Comparison of ENCODE assay signal across 2 cellular contexts in the genomic region with DNA sequence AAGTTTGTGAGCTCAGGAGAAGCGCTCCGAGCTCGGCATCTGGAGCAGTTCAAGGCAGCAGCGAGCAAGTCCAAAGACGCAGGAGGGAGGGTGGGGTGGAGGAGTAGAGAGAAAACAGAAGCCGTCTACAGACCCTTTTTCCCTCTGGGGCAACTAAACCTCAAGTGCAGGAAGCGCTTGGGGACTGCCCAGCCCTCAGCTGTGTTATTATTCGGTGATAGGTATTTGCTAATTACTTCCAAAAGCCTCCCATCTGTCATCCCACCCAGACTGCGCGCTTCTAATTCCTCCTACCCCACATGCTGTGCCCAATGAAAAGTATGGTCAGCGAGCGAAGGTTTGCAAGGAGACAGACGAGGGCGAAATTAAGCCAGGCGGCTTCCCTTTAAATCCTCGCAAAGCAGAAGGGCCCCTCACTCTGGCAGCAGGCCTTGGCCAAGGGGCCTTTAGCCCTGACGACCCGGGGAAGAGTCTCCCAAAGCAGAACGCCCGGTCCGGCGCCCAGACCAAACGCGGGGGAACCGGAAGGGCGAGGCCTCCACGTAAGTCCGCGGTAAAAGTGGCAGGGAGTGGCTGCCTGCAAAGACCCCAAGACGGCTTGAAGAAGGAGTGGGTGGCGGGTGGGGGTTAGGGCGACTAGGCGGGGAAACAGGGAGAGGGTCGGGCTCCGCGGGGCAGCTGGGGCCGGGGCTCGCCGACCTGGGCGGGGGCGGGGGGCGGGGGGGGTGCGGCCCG.
TF ChIP-seq lines count a peak whose summit lies in the region.

No MANE protein-coding gene starts in this region.

TF ChIP-seq in IMR-90, 13 proteins besides CTCF, POLR2A, EP300 and RAD21:
- TF ChIP-seq SMC3 (IDR thresholded peaks at IDR 0.05; ENCODE audit: low read depth, low read length): no peak
- no peak for TF ChIP-seq ELK1 (IDR thresholded peaks at IDR 0.05; ENCODE audit: borderline replicate concordance, low read depth, low read length)
- no peak for TF ChIP-seq RCOR1 (IDR thresholded peaks at IDR 0.05; ENCODE audit: insufficient replicate concordance, low read length)
- TF ChIP-seq BHLHE40 (IDR thresholded peaks at IDR 0.05; ENCODE audit: low read depth, low read length): no peak
- TF ChIP-seq MXI1 (IDR thresholded peaks at IDR 0.05; ENCODE audit: borderline replicate concordance, low read depth, low read length): no peak
- TF ChIP-seq MAFK (IDR thresholded peaks at IDR 0.05; ENCODE audit: low read depth, low read length): no peak
- TF ChIP-seq FOS (IDR thresholded peaks at IDR 0.05; ENCODE audit: low read depth, low read length): no peak
- no peak for TF ChIP-seq USF2 (IDR thresholded peaks at IDR 0.05; ENCODE audit: low read depth, low read length)
- no peak for TF ChIP-seq CEBPB (IDR thresholded peaks at IDR 0.05; ENCODE audit: low read depth, low read length)
- no peak for TF ChIP-seq NFE2L2 (IDR thresholded peaks at IDR 0.05; ENCODE audit: low read depth, low read length)
- TF ChIP-seq CHD1 (IDR thresholded peaks at IDR 0.05; ENCODE audit: low read depth, low read length): no peak
- no peak for TF ChIP-seq RFX5 (IDR thresholded peaks at IDR 0.05; ENCODE audit: low read depth, low read length)
- TF ChIP-seq MAZ (IDR thresholded peaks at IDR 0.05; ENCODE audit: borderline replicate concordance, low read depth, low read length): no peak

TF ChIP-seq in GM12878, 131 proteins besides CTCF, POLR2A, EP300 and RAD21:
- TF ChIP-seq IKZF1 (conservative IDR thresholded peaks at IDR 0.05) (peak; percentile 21; the same call in 1 of the 2 replicates), HDAC2 (IDR thresholded peaks at IDR 0.05) (no peak), NBN (IDR thresholded peaks at IDR 0.05) (peak; percentile 52; the same call in 1 of the 2 replicates), RBBP5 (conservative IDR thresholded peaks at IDR 0.05) (no peak), POLR2AphosphoS5 (IDR thresholded peaks at IDR 0.05; ENCODE audit: low read length) (no peak), RB1 (IDR thresholded peaks at IDR 0.05; ENCODE audit: borderline replicate concordance) (peak; percentile 21; the same call in 1 of the 2 replicates), NR2C2 (IDR thresholded peaks at IDR 0.05; ENCODE audit: borderline replicate concordance, control insufficient read depth, insufficient read length, low read depth) (no peak)
- TF ChIP-seq, protein P1, sequence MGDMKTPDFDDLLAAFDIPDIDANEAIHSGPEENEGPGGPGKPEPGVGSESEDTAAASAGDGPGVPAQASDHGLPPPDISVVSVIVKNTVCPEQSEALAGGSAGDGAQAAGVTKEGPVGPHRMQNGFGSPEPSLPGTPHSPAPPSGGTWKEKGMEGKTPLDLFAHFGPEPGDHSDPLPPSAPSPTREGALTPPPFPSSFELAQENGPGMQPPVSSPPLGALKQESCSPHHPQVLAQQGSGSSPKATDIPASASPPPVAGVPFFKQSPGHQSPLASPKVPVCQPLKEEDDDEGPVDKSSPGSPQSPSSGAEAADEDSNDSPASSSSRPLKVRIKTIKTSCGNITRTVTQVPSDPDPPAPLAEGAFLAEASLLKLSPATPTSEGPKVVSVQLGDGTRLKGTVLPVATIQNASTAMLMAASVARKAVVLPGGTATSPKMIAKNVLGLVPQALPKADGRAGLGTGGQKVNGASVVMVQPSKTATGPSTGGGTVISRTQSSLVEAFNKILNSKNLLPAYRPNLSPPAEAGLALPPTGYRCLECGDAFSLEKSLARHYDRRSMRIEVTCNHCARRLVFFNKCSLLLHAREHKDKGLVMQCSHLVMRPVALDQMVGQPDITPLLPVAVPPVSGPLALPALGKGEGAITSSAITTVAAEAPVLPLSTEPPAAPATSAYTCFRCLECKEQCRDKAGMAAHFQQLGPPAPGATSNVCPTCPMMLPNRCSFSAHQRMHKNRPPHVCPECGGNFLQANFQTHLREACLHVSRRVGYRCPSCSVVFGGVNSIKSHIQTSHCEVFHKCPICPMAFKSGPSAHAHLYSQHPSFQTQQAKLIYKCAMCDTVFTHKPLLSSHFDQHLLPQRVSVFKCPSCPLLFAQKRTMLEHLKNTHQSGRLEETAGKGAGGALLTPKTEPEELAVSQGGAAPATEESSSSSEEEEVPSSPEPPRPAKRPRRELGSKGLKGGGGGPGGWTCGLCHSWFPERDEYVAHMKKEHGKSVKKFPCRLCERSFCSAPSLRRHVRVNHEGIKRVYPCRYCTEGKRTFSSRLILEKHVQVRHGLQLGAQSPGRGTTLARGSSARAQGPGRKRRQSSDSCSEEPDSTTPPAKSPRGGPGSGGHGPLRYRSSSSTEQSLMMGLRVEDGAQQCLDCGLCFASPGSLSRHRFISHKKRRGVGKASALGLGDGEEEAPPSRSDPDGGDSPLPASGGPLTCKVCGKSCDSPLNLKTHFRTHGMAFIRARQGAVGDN (IDR thresholded peaks at IDR 0.05): peak; percentile 77
